8 cellular contexts compared by ENCODE assay signal in genomic region chr14:77642407-77642806, GRCh38. TPM values are rescaled to one million over a fixed set of nuclear protein-coding genes. Genes with fewer than 3 reads are reported as not detected.
DNase-seq lines count a peak whose midpoint lies in the region; ATAC-seq and TF ChIP-seq lines count a peak whose summit lies in the region.

No MANE protein-coding gene starts in this region.

- no peak for ATAC-seq in activated naive CD8-positive, alpha-beta T cell treated with anti-CD3 and anti-CD28 coated beads, Interleukin-2, amount 50 U/mL, for 24 hours
- no peak for ATAC-seq in right lobe of liver
- no peak for ATAC-seq in HG03354 (IDR thresholded peaks at IDR 0.05; ENCODE audit: poor library complexity, severe bottlenecking, unreplicated experiment)

- no peaks in the 10 kb centered on the region for H3K9me3 ChIP-seq in right lobe of liver

- peak overlapping the region; percentile 27 to 53 (median 36) for H3K4me3 ChIP-seq in right lobe of liver

- intact Hi-C loops in activated CD4-positive, alpha-beta T cell treated with anti-CD3 and anti-CD28 coated beads, Interleukin-2, amount 10 ng/mL, durations not matched to agents 24 days and 14 days (cut with micrococcal nuclease), result no loop called here
- intact Hi-C loops in right lobe of liver (cut with DNase I), result no loop called here

- WGBS in right lobe of liver (ENCODE audit: insufficient coverage, low coverage, low lambda C conversion rate, missing lambda C conversion rate), result 61% methylated on average over 7 of the region's 7 CpGs

- H3K27me3 Mint-ChIP-seq in activated CD4-positive, alpha-beta T cell treated with anti-CD3 and anti-CD28 coated beads, Interleukin-2, amount 10 ng/mL, durations not matched to agents 24 days and 14 days, result no peaks in the 10 kb centered on the region
- H3K27me3 Mint-ChIP-seq in activated naive CD8-positive, alpha-beta T cell treated with anti-CD3 and anti-CD28 coated beads, Interleukin-2, amount 50 U/mL, for 24 hours, result no peaks in the 10 kb centered on the region

- H3K4me1 ChIP-seq in right lobe of liver, result no peaks in the 10 kb centered on the region

- H3K36me3 Mint-ChIP-seq in activated CD4-positive, alpha-beta T cell treated with anti-CD3 and anti-CD28 coated beads, Interleukin-2, amount 10 ng/mL, durations not matched to agents 24 days and 14 days (ENCODE audit: low read depth), result no peaks in the 10 kb centered on the region
- no peaks in the 10 kb centered on the region for H3K36me3 Mint-ChIP-seq in activated naive CD8-positive, alpha-beta T cell treated with anti-CD3 and anti-CD28 coated beads, Interleukin-2, amount 50 U/mL, for 24 hours (ENCODE audit: low read depth)

- H3K27ac ChIP-seq in right lobe of liver, result peak overlapping the region; percentile 50 to 59 (median 58)
- H3K27ac ChIP-seq in substantia nigra (ENCODE audit: low read depth, low read length, poor library complexity, severe bottlenecking), result peak overlapping the region; percentile 79

- H3K36me3 ChIP-seq in right lobe of liver, result no peaks in the 10 kb centered on the region

- H3K4me3 Mint-ChIP-seq in activated CD4-positive, alpha-beta T cell treated with anti-CD3 and anti-CD28 coated beads, Interleukin-2, amount 10 ng/mL, durations not matched to agents 24 days and 14 days, result peak overlapping the region; percentile 83
- H3K4me3 Mint-ChIP-seq in activated naive CD8-positive, alpha-beta T cell treated with anti-CD3 and anti-CD28 coated beads, Interleukin-2, amount 50 U/mL, for 24 hours, result peak overlapping the region; percentile 77

- in situ Hi-C loops in GM13976 (cut with MboI; ENCODE audit: low sequenced_read_pairs, unreplicated experiment), result no loop called here

- H3K27me3 ChIP-seq in right lobe of liver, result no peaks in the 10 kb centered on the region

- TF ChIP-seq POLR2A in right lobe of liver (IDR thresholded peaks at IDR 0.05), result no peak

- no peak for DNase-seq in activated CD4-positive, alpha-beta T cell treated with anti-CD3 and anti-CD28 coated beads, Interleukin-2, amount 10 ng/mL, durations not matched to agents 24 days and 14 days
- no peak for DNase-seq in activated CD4-positive, alpha-beta T cell treated with anti-CD3 and anti-CD28 coated beads, Interleukin-2, amount 50 U/mL, for 48 hours
- DNase-seq in activated naive CD8-positive, alpha-beta T cell treated with anti-CD3 and anti-CD28 coated beads, Interleukin-2, amount 50 U/mL, for 24 hours, result no peak
- DNase-seq in right lobe of liver (no peak), substantia nigra (lab: John Stamatoyannopoulos, UW) (no peak), GM13976 (ENCODE audit: low spot score) (no peak), COR-L47 (lab: John Stamatoyannopoulos, UW) (no peak)

- peak overlapping the region; percentile 92 for H3K27ac Mint-ChIP-seq in activated CD4-positive, alpha-beta T cell treated with anti-CD3 and anti-CD28 coated beads, Interleukin-2, amount 10 ng/mL, durations not matched to agents 24 days and 14 days
- H3K27ac Mint-ChIP-seq in activated naive CD8-positive, alpha-beta T cell treated with anti-CD3 and anti-CD28 coated beads, Interleukin-2, amount 50 U/mL, for 24 hours, result peak overlapping the region; percentile 90

- H3K9me3 Mint-ChIP-seq in activated CD4-positive, alpha-beta T cell treated with anti-CD3 and anti-CD28 coated beads, Interleukin-2, amount 10 ng/mL, durations not matched to agents 24 days and 14 days, result no peaks in the 10 kb centered on the region
- peaks cover 4% of the 10 kb centered on the region for H3K9me3 Mint-ChIP-seq in activated naive CD8-positive, alpha-beta T cell treated with anti-CD3 and anti-CD28 coated beads, Interleukin-2, amount 50 U/mL, for 24 hours

- peaks cover 15% of the 10 kb centered on the region for H3K4me1 Mint-ChIP-seq in activated CD4-positive, alpha-beta T cell treated with anti-CD3 and anti-CD28 coated beads, Interleukin-2, amount 10 ng/mL, durations not matched to agents 24 days and 14 days
- H3K4me1 Mint-ChIP-seq in activated naive CD8-positive, alpha-beta T cell treated with anti-CD3 and anti-CD28 coated beads, Interleukin-2, amount 50 U/mL, for 24 hours, result peaks cover 17% of the 10 kb centered on the region

- TF ChIP-seq CTCF in right lobe of liver (IDR thresholded peaks at IDR 0.05), result no peak
- TF ChIP-seq CTCF in GM13976 (IDR thresholded peaks at IDR 0.05; ENCODE audit: borderline replicate concordance, control extremely low read depth, extremely low read depth, insufficient read depth, missing control alignments), result no peak

RNA-seq across cellular contexts. Expression of gene SPTLC2, which starts 26.0 kb away (rescaled TPM):
- 26.6 and 28.3 TPM in 2 replicates for total RNA-seq in activated CD4-positive, alpha-beta T cell treated with anti-CD3 and anti-CD28 coated beads, Interleukin-2, amount 10 ng/mL, durations not matched to agents 24 days and 14 days
- 10 to 100 TPM in 3 of 6 experiments, 1 to 10 TPM in 3; 5.9 to 16.4 (median 10.7) TPM for total RNA-seq in right lobe of liver
